ENCODE assay signal across 2 cellular contexts in genomic region chr11:79066456-79067354, GRCh38.
A peak's percentile ranks its signal among the peaks of the same experiment; 100 is the strongest.
TF ChIP-seq lines count a peak whose summit lies in the region.

No MANE protein-coding gene starts in this region.

TF ChIP-seq in HepG2, 621 proteins besides CTCF, POLR2A, EP300 and RAD21:
- TF ChIP-seq ZSCAN30 (CRISPR knock-in tag; IDR thresholded peaks at IDR 0.05) (no peak), MXD3 (CRISPR knock-in tag; IDR thresholded peaks at IDR 0.05) (no peak), POLR2G (IDR thresholded peaks at IDR 0.05; ENCODE audit: low read depth, low read length) (no peak), HDAC2 (CRISPR knock-in tag; IDR thresholded peaks at IDR 0.05) (no peak), MNT (IDR thresholded peaks at IDR 0.05) (peak; percentile 75), TFAP4 (IDR thresholded peaks at IDR 0.05; ENCODE audit: borderline replicate concordance, low read depth) (no peak)
TF ChIP-seq in HepG2: peak in this region for 1.

TF ChIP-seq in H1, 55 proteins besides CTCF, POLR2A, EP300 and RAD21:
- TF ChIP-seq ASH2L (IDR thresholded peaks at IDR 0.05; ENCODE audit: low read length) (no peak), MAX (IDR thresholded peaks at IDR 0.05) (peak; percentile 5; the same call in 1 of the 2 replicates)
TF ChIP-seq in H1: peak in this region for 1.
